Comparison of ENCODE assay signal across 7 cellular contexts in the genomic region with DNA sequence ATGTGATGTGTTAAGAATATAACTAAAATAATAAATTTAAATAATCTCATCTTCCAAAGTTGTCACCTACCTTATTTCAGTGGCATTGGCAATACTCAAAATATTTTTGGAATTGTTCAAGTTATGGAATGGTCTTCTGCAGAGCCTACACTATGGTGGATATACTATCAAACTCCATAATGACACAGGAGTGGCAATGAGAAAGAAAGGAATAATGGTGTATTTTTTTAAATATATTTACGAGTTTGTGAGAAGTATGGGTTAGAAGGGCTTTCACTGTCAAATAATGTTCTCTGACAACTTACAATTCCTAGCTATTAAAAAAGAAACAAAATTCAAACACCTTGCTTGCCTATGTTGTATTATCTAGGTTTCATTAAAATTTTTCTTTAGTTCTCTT.
"Had no signal": no experiment of that assay in that cellular context is flagged by ENCODE, and none has a peak within 500 bp of the region (broad histone marks: within the 10 kb centered on the region; RNA-seq: fewer than 3 reads in every experiment).

No MANE protein-coding gene starts in this region.

- FAIRE-seq: K562 had no signal

- ATAC-seq: K562 had no signal

- DNase-seq: IMR-90, Karpas-422, KBM-7, KG1 had no signal

- H3K4me3 ChIP-seq: K562 had no signal

- H3K4me2 ChIP-seq: KMS-11 had no signal

- H3K27ac ChIP-seq: HL-60, KMS-11 had no signal

- H3K9ac ChIP-seq: KMS-11 had no signal
